8 cellular contexts compared by ENCODE assay signal in genomic region chr9:61856858-61857453, GRCh38.
DNase-seq lines count a peak whose midpoint lies in the region; ATAC-seq, FAIRE-seq and TF ChIP-seq lines count a peak whose summit lies in the region.
"Not testable (repeated sequence)": the region's sequence is repeated elsewhere in the genome, so short reads cannot be mapped to it uniquely, and the experiment has no call there.

No MANE protein-coding gene starts in this region.

- CTCF ChIA-PET in activated CD8-positive, alpha-beta memory T cell treated with anti-CD3 and anti-CD28 coated beads, Interleukin-2, amount 10 ng/mL, durations not matched to agents 7 days and 5 days (lab: Charles Lee), result not testable (repeated sequence)

- not testable (repeated sequence) for H3K27me3 Mint-ChIP-seq in activated CD8-positive, alpha-beta memory T cell treated with anti-CD3 and anti-CD28 coated beads, Interleukin-2, amount 10 ng/mL, durations not matched to agents 7 days and 5 days; glutamatergic neuron (ENCODE audit: unreplicated experiment); nephron progenitor cell (ENCODE audit: low read depth, poor library complexity)

- peak overlapping the region; percentile 44 for H3K4me3 Mint-ChIP-seq in activated CD8-positive, alpha-beta memory T cell treated with anti-CD3 and anti-CD28 coated beads, Interleukin-2, amount 10 ng/mL, durations not matched to agents 7 days and 5 days
- H3K4me3 Mint-ChIP-seq in glutamatergic neuron (ENCODE audit: unreplicated experiment) (peak overlapping the region; percentile 49), nephron progenitor cell (peak overlapping the region; percentile 52)

- 12 to 47% (median 44%) methylated on average over 4 to 8 of the region's 28 CpGs; no CpG with 5 or more reads in 1 of the 4 donors for WGBS in adrenal gland, 4 donors
- WGBS in right lobe of liver (ENCODE audit: insufficient coverage, low coverage, low lambda C conversion rate, missing lambda C conversion rate), result no CpG with 5 or more reads among the region's 28 CpGs
- WGBS in aorta, 2 donors, result 16 to 46% methylated on average over 4 of the region's 28 CpGs

- H3K9me3 ChIP-seq in adrenal gland (replicated peaks in 1 of 3); right lobe of liver; aorta (ENCODE audit: control insufficient read depth, low read length): not testable (repeated sequence)

- not testable (repeated sequence) for H3K4me3 ChIP-seq in adrenal gland; right lobe of liver; aorta (ENCODE audit: low read length in 2 of 2)

- H3K27me3 ChIP-seq in adrenal gland; right lobe of liver; aorta (ENCODE audit: control insufficient read depth in 1 of 2, insufficient read depth in 2 of 2, low read length in 1 of 2): not testable (repeated sequence)

- TF ChIP-seq POLR2A in adrenal gland (IDR thresholded peaks at IDR 0.05); right lobe of liver (IDR thresholded peaks at IDR 0.05): not testable (repeated sequence)

- not testable (repeated sequence) for H3K4me1 Mint-ChIP-seq in activated CD8-positive, alpha-beta memory T cell treated with anti-CD3 and anti-CD28 coated beads, Interleukin-2, amount 10 ng/mL, durations not matched to agents 7 days and 5 days; glutamatergic neuron (ENCODE audit: low read depth, unreplicated experiment); nephron progenitor cell

- H3K27ac ChIP-seq in adrenal gland; right lobe of liver; aorta (ENCODE audit: low read depth in 1 of 2, low read length in 2 of 2): not testable (repeated sequence)

- not testable (repeated sequence) for H3K9me3 Mint-ChIP-seq in activated CD8-positive, alpha-beta memory T cell treated with anti-CD3 and anti-CD28 coated beads, Interleukin-2, amount 10 ng/mL, durations not matched to agents 7 days and 5 days (ENCODE audit: low read depth); glutamatergic neuron (ENCODE audit: unreplicated experiment); nephron progenitor cell

- H3K36me3 Mint-ChIP-seq in activated CD8-positive, alpha-beta memory T cell treated with anti-CD3 and anti-CD28 coated beads, Interleukin-2, amount 10 ng/mL, durations not matched to agents 7 days and 5 days; glutamatergic neuron (ENCODE audit: unreplicated experiment); nephron progenitor cell (ENCODE audit: low read depth): not testable (repeated sequence)

- ATAC-seq in activated CD8-positive, alpha-beta memory T cell treated with anti-CD3 and anti-CD28 coated beads, Interleukin-2, amount 10 ng/mL, durations not matched to agents 7 days and 5 days; aorta (ENCODE audit: low FRiP score): not testable (repeated sequence)
- peak in 1 of 4 donors; percentile 66 for ATAC-seq in right lobe of liver

- not testable (repeated sequence) for H3K36me3 ChIP-seq in adrenal gland (replicated peaks in 1 of 2); right lobe of liver; aorta (ENCODE audit: control insufficient read depth in 1 of 2, insufficient read depth in 2 of 2, low read length in 1 of 2)

- not testable (repeated sequence) for DNase-seq in HTR-8/SVneo (ENCODE audit: insufficient read length, low spot score); nephron progenitor cell
- peak; percentile 42 for DNase-seq in activated CD8-positive, alpha-beta memory T cell treated with anti-CD3 and anti-CD28 coated beads, Interleukin-2, amount 10 ng/mL, durations not matched to agents 7 days and 5 days
- DNase-seq in adrenal gland (peak in 5 of 7 donors; percentile 0 to 68 (median 11)), glutamatergic neuron (peak; percentile 1), right lobe of liver (peak; percentile 9 to 39 (median 15)), aorta (peak; percentile 48 to 61)
- DNase-seq in stimulated activated CD4-positive, alpha-beta T cell treated with anti-CD3 and anti-CD28 coated beads, Interleukin-4, amount 100 ng/mL, for 24 hours, result peak; percentile 4

- FAIRE-seq in HTR-8/SVneo (lab: Jason Lieb, UNC), result peak; percentile 99

- intact Hi-C loops in adrenal gland (cut with DNase I); right lobe of liver (cut with DNase I); aorta (cut with DNase I): not testable (repeated sequence)

- H3K4me1 ChIP-seq in adrenal gland (replicated peaks in 1 of 2); right lobe of liver; aorta (ENCODE audit: control insufficient read depth in 1 of 2, insufficient read depth in 2 of 2, low read length in 2 of 2): not testable (repeated sequence)

- not testable (repeated sequence) for TF ChIP-seq CTCF in adrenal gland (IDR thresholded peaks at IDR 0.05); glutamatergic neuron (IDR thresholded peaks at IDR 0.05; ENCODE audit: partially characterized antibody, unreplicated experiment); right lobe of liver (IDR thresholded peaks at IDR 0.05); nephron progenitor cell (IDR thresholded peaks at IDR 0.05)

- H3K27ac Mint-ChIP-seq in activated CD8-positive, alpha-beta memory T cell treated with anti-CD3 and anti-CD28 coated beads, Interleukin-2, amount 10 ng/mL, durations not matched to agents 7 days and 5 days; glutamatergic neuron (ENCODE audit: unreplicated experiment); nephron progenitor cell: not testable (repeated sequence)
